ENCODE assay signal across 17 cellular contexts in the genomic region with DNA sequence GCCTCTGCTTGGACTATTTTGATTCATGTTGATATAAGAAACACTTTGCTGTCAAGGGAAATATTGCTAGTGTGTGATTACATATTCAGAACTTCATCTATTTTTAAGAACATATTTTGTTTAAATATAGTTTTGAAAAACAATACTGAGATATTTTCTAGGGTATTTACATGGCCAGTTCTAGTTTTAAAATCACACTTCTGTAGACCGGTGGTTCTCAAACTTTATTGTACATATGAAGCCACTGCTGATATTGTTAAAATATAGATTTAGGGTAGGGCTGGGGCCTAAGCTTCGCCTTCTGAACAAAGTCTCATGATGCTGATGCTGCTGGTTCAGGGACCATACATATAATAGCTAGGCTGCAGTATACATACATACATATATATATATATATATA.
DNase-seq lines count a peak whose midpoint lies in the region; ATAC-seq lines count a peak whose summit lies in the region.
"Had no signal": no experiment of that assay in that cellular context is flagged by ENCODE, and none has a peak within 500 bp of the region (broad histone marks: within the 10 kb centered on the region; RNA-seq: fewer than 3 reads in every experiment).

No MANE protein-coding gene starts in this region.

- peak overlapping the region in 4 of 6 donors; percentile 3 to 47 (median 24) for H3K27ac Mint-ChIP-seq in naive B cell
- H3K27ac Mint-ChIP-seq: activated CD8-positive, alpha-beta T cell treated with anti-CD3 and anti-CD28 coated beads for 36 hours; T-cell had no signal

- H3K4me3 Mint-ChIP-seq in naive B cell = peak overlapping the region in 5 of 8 donors; percentile 23 to 84 (median 50)
- H3K4me3 Mint-ChIP-seq: activated CD8-positive, alpha-beta T cell treated with anti-CD3 and anti-CD28 coated beads for 36 hours had no signal

- intact Hi-C loops in Right ventricle myocardium superior (cut with DNase I) = no loop called here

- no peaks in the 10 kb centered on the region for H3K9me3 Mint-ChIP-seq in naive B cell
- H3K9me3 Mint-ChIP-seq: activated CD8-positive, alpha-beta T cell treated with anti-CD3 and anti-CD28 coated beads for 36 hours had no signal

- DNase-seq in naive B cell (no peak), Right ventricle myocardium superior (no peak), GDM1 (lab: John Stamatoyannopoulos, UW) (no peak), superior temporal gyrus (ENCODE audit: extremely low spot score) (no peak), NCI-H2107 (lab: John Stamatoyannopoulos, UW) (no peak)
- DNase-seq: activated CD8-positive, alpha-beta T cell treated with anti-CD3 and anti-CD28 coated beads for 36 hours; H7; hypothalamus; left cardiac atrium; stimulated activated CD4-positive, alpha-beta T cell treated with anti-CD3 and anti-CD28 coated beads, Interleukin-2, amount 100 ng/mL, for 48 hours; tibial artery; WERI-Rb-1 had no signal

- ATAC-seq in GM18907 (IDR thresholded peaks at IDR 0.05; ENCODE audit: unreplicated experiment) (peak; percentile 39), GM21528 (IDR thresholded peaks at IDR 0.05; ENCODE audit: low FRiP score, unreplicated experiment) (peak; percentile 42), HG03064 (IDR thresholded peaks at IDR 0.05; ENCODE audit: low read depth, unreplicated experiment) (peak; percentile 43), naive B cell (ENCODE audit: low read depth in 2 of 2) (peak; percentile 7 to 22), Right ventricle myocardium superior (ENCODE audit: poor library complexity) (no peak)
- ATAC-seq: activated CD8-positive, alpha-beta T cell treated with anti-CD3 and anti-CD28 coated beads for 36 hours; left cardiac atrium; sciatic nerve had no signal

- H3K27me3 Mint-ChIP-seq in naive B cell = no peaks in the 10 kb centered on the region
- H3K27me3 Mint-ChIP-seq: activated CD8-positive, alpha-beta T cell treated with anti-CD3 and anti-CD28 coated beads for 36 hours; T-cell had no signal

- H3K36me3 Mint-ChIP-seq in naive B cell = peaks cover 0 to 3% of the 10 kb centered on the region in 2 donors
- H3K36me3 Mint-ChIP-seq: T-cell had no signal

- peaks cover 23 to 30% (median 27%) of the 10 kb centered on the region in 3 donors for H3K4me1 Mint-ChIP-seq in naive B cell
